In genomic region chr7:90663176-90663575, GRCh38 we compare ENCODE assay signal across 1 cellular context.
TF ChIP-seq lines count a peak whose summit lies in the region.

No MANE protein-coding gene starts in this region.

TF ChIP-seq in IMR-90, 13 proteins besides CTCF, POLR2A, EP300 and RAD21 (continued from another document):
- TF ChIP-seq, protein P1, sequence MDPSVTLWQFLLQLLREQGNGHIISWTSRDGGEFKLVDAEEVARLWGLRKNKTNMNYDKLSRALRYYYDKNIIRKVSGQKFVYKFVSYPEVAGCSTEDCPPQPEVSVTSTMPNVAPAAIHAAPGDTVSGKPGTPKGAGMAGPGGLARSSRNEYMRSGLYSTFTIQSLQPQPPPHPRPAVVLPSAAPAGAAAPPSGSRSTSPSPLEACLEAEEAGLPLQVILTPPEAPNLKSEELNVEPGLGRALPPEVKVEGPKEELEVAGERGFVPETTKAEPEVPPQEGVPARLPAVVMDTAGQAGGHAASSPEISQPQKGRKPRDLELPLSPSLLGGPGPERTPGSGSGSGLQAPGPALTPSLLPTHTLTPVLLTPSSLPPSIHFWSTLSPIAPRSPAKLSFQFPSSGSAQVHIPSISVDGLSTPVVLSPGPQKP (IDR thresholded peaks at IDR 0.05; ENCODE audit: borderline replicate concordance, low read depth, low read length) = no peak
- TF ChIP-seq MAZ (IDR thresholded peaks at IDR 0.05; ENCODE audit: borderline replicate concordance, low read depth, low read length) (no peak), USF2 (IDR thresholded peaks at IDR 0.05; ENCODE audit: low read depth, low read length) (no peak)
